17 cellular contexts compared by ENCODE assay signal in the genomic region with DNA sequence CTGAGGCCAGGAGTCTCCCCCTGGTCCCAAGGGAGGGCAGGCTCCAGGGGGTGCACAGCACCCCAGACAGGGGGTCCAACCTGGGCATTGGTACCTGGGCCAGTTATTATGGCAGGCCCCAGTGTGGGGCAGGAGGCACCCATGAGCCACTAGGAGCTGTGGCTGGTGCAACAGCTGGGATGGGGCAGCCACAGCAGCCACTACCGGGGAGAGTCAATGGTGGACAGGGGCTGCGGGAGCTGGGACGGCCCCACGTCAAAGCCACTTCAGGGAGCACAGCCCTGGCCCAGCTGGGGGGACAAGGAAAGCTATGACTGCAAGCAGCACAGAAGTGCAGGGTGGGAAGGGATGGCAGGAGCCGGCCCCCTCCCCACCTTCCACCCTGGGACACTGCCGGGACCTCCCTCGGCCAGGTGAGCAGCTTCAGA. TPM values are rescaled to one million over a fixed set of nuclear protein-coding genes. Genes with fewer than 3 reads are reported as not detected.
"Had no signal": no experiment of that assay in that cellular context is flagged by ENCODE, and none has a peak within 500 bp of the region (broad histone marks: within the 10 kb centered on the region; RNA-seq: fewer than 3 reads in every experiment).

No MANE protein-coding gene starts in this region.

- H3K9me3 Mint-ChIP-seq: activated CD8-positive, alpha-beta T cell treated with anti-CD3 and anti-CD28 coated beads for 36 hours; stimulated activated effector memory CD8-positive, alpha-beta T cell treated with anti-CD3 and anti-CD28 coated beads, Interleukin-12 subunit alpha, Interleukin-12 subunit beta, amount 100 ng/mL, for 72 hours; type B pancreatic cell had no signal

- FAIRE-seq: small intestine had no signal

- H3K9me3 ChIP-seq: ascending aorta, colonic mucosa, gastroesophageal sphincter, neutrophil, suprapubic skin had no signal

- ATAC-seq: activated CD8-positive, alpha-beta T cell treated with anti-CD3 and anti-CD28 coated beads for 36 hours; gastroesophageal sphincter; stimulated activated effector memory CD8-positive, alpha-beta T cell treated with anti-CD3 and anti-CD28 coated beads, Interleukin-12 subunit alpha, Interleukin-12 subunit beta, amount 100 ng/mL, for 72 hours had no signal

- H3K4me3 Mint-ChIP-seq: activated CD8-positive, alpha-beta T cell treated with anti-CD3 and anti-CD28 coated beads for 36 hours; stimulated activated effector memory CD8-positive, alpha-beta T cell treated with anti-CD3 and anti-CD28 coated beads, Interleukin-12 subunit alpha, Interleukin-12 subunit beta, amount 100 ng/mL, for 72 hours had no signal

- H3K4me3 ChIP-seq: ascending aorta, cardiac muscle cell, colonic mucosa, gastroesophageal sphincter, lung, suprapubic skin had no signal

- DNase-seq: activated CD4-positive, alpha-beta T cell treated with anti-CD3 and anti-CD28 coated beads for 4 hours; activated CD8-positive, alpha-beta memory T cell treated with anti-CD3 and anti-CD28 coated beads, Interleukin-2, amount 50 U/mL, for 48 hours; activated CD8-positive, alpha-beta T cell treated with anti-CD3 and anti-CD28 coated beads for 36 hours; colonic mucosa; effector memory CD4-positive, alpha-beta T cell; kidney glomerular epithelial cell; small intestine; T1000 had no signal

- H3K36me3 ChIP-seq: cardiac muscle cell, colonic mucosa had no signal

- H3K36me3 Mint-ChIP-seq: type B pancreatic cell had no signal

- H3K27ac ChIP-seq: ascending aorta, cardiac muscle cell, colonic mucosa, epithelial cell of prostate, gastroesophageal sphincter, neutrophil, suprapubic skin had no signal

- H3K27ac Mint-ChIP-seq: activated CD8-positive, alpha-beta T cell treated with anti-CD3 and anti-CD28 coated beads for 36 hours; stimulated activated effector memory CD8-positive, alpha-beta T cell treated with anti-CD3 and anti-CD28 coated beads, Interleukin-12 subunit alpha, Interleukin-12 subunit beta, amount 100 ng/mL, for 72 hours; type B pancreatic cell had no signal

RNA-seq across cellular contexts. Expression of a gene that starts 23.5 kb away (rescaled TPM):
- total RNA-seq: ascending aorta had no signal
